In the genomic region with DNA sequence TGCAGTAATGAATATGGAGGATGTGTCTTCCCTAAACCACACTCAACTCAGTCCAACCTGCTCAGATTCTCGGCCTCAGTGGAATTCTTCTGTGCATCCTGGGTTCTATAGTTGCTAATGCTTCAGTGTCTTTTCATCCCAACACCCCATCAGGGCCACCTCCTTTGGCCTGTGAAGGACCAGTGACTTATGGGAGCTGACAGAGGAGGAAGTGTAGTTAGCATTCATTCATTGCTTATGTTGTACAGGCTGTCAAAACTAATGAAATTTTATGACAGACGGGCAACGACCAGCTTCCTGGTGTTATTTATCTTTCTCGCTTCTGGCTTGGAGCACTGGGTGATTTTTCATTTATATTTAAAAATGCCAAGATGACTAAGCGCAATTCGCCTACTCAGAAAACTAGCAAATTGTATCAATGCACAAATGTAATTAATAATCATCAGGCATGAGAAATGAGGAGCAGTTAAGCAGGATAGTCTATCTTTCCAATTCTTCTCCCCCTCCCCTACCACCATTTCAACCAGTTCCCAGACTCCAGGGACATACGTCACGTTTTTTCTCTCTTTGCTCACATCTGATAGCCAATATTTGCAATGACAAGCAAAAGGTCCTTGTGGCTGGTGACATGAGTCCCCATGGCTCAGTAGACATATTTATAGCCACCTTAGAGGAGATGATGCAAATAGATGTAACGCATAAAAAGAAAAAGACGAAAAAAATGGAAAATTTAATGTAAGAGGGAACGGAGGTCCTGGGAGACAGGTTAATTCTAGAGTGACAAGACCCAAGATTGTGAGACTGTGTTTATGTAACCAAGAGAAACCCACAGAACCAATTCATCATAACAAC, we compare ENCODE assay signal across 22 cellular contexts. TPM values are rescaled to one million over a fixed set of nuclear protein-coding genes. Genes with fewer than 3 reads are reported as not detected.
DNase-seq lines count a peak whose midpoint lies in the region; ATAC-seq, FAIRE-seq and TF ChIP-seq lines count a peak whose summit lies in the region.
"Had no signal": no experiment of that assay in that cellular context is flagged by ENCODE, and none has a peak within 500 bp of the region (broad histone marks: within the 10 kb centered on the region; RNA-seq: fewer than 3 reads in every experiment).

No MANE protein-coding gene starts in this region.

- H3K9me3 Mint-ChIP-seq in nephron progenitor cell = peaks cover 16% of the 10 kb centered on the region
- H3K9me3 Mint-ChIP-seq: CD4-positive, alpha-beta T cell had no signal

- peaks cover 2% of the 10 kb centered on the region; the same call in 1 of the 2 replicates for H3K9me3 ChIP-seq in IMR-90 (ENCODE audit: control insufficient read depth, insufficient read depth, low read length)
- no peaks in the 10 kb centered on the region for H3K9me3 ChIP-seq in endothelial cell of umbilical vein (replicated peaks; ENCODE audit: control insufficient read depth, insufficient read depth, low read length)
- H3K9me3 ChIP-seq in vagina = no peaks in the 10 kb centered on the region
- H3K9me3 ChIP-seq: Caco-2, HAP-1 had no signal

- H2AFZ ChIP-seq in IMR-90 (replicated peaks; ENCODE audit: low read length, poor library complexity) = no peak overlapping the region
- H2AFZ ChIP-seq in endothelial cell of umbilical vein (ENCODE audit: low read depth, low read length) = no peak overlapping the region
- H2AFZ ChIP-seq: GM23248 had no signal

- H4K20me1 ChIP-seq in IMR-90 (ENCODE audit: insufficient read depth, low read length) = no peaks in the 10 kb centered on the region
- H4K20me1 ChIP-seq in endothelial cell of umbilical vein (replicated peaks; ENCODE audit: control insufficient read depth, extremely low read depth, insufficient read depth, low read length) = no peaks in the 10 kb centered on the region

- no peak overlapping the region for H4K8ac ChIP-seq in IMR-90 (ENCODE audit: low read depth in 2 of 2, low read length in 2 of 2)

- H3K36me3 Mint-ChIP-seq in nephron progenitor cell (ENCODE audit: low read depth) = peaks cover 18% of the 10 kb centered on the region
- H3K36me3 Mint-ChIP-seq: IgD-negative memory B cell had no signal

- H3K9me1 ChIP-seq in IMR-90 (ENCODE audit: insufficient read depth, low read length) = no peaks in the 10 kb centered on the region
- no peaks in the 10 kb centered on the region for H3K9me1 ChIP-seq in endothelial cell of umbilical vein (replicated peaks; ENCODE audit: control insufficient read depth, extremely low read depth, insufficient read depth, low read length)

- no peak overlapping the region for H3K4me3 Mint-ChIP-seq in nephron progenitor cell
- H3K4me3 Mint-ChIP-seq: CD4-positive, alpha-beta T cell; IgD-negative memory B cell had no signal

- intact Hi-C loops in IMR-90 (cut with micrococcal nuclease) = no loop called here
- intact Hi-C loops in endothelial cell of umbilical vein (cut with micrococcal nuclease) = no loop called here
- intact Hi-C loops in vagina (cut with DNase I) = no loop called here

- no peak for FAIRE-seq in endothelial cell of umbilical vein (lab: Jason Lieb, UNC)
- FAIRE-seq: D721Med, G401.6, GM12891, GM19239, HTR-8/SVneo had no signal

- POLR2A ChIA-PET in IMR-90 (lab: Charles Lee; ENCODE audit: unreplicated experiment) (no interaction called here), endothelial cell of umbilical vein (lab: Charles Lee) (no interaction called here)

- no peak overlapping the region for H3K27ac Mint-ChIP-seq in nephron progenitor cell
- H3K27ac Mint-ChIP-seq: CD4-positive, alpha-beta T cell; IgD-negative memory B cell had no signal

- no peak overlapping the region for H2BK15ac ChIP-seq in IMR-90 (ENCODE audit: low read depth, low read length)

- no peak for TF ChIP-seq RAD21 in IMR-90 (IDR thresholded peaks at IDR 0.05; ENCODE audit: low read length)

- no peaks in the 10 kb centered on the region for H3K27me3 Mint-ChIP-seq in nephron progenitor cell (ENCODE audit: low read depth, poor library complexity)
- H3K27me3 Mint-ChIP-seq: CD4-positive, alpha-beta T cell; IgD-negative memory B cell had no signal

- no peak overlapping the region for H3K14ac ChIP-seq in IMR-90 (replicated peaks; ENCODE audit: low read depth, low read length)

- H3K27ac ChIP-seq in IMR-90 (ENCODE audit: insufficient read depth, low read length) (no peak overlapping the region), endothelial cell of umbilical vein (ENCODE audit: insufficient read depth, low read depth, low read length) (no peak overlapping the region), vagina (no peak overlapping the region)
- H3K27ac ChIP-seq: C4-2B, GM23248 had no signal

- H2BK5ac ChIP-seq in IMR-90 (ENCODE audit: low read depth, low read length, poor library complexity, severe bottlenecking) = no peak overlapping the region

- H3K27me3 ChIP-seq in IMR-90 (ENCODE audit: control insufficient read depth, insufficient read depth, low read length) = peaks cover 3% of the 10 kb centered on the region; the same call in 1 of the 2 replicates
- no peaks in the 10 kb centered on the region for H3K27me3 ChIP-seq in endothelial cell of umbilical vein (ENCODE audit: control insufficient read depth in 2 of 2, insufficient read depth in 2 of 2, low read length in 2 of 2)
- no peaks in the 10 kb centered on the region for H3K27me3 ChIP-seq in vagina

- no peak for DNase-seq in IMR-90
- peak; percentile 40 for DNase-seq in endothelial cell of umbilical vein (ENCODE audit: low read depth, low spot score)
- peak; percentile 42 to 47 for DNase-seq in lung microvascular endothelial cell (ENCODE audit: low read depth in 2 of 2)
- peak; percentile 36 for DNase-seq in retina
- DNase-seq in vagina (ENCODE audit: extremely low spot score in 2 of 2) = no peak
- no peak for DNase-seq in nephron progenitor cell
- DNase-seq: ACHN; Caco-2; CD4-positive, alpha-beta T cell; GM23248 had no signal

- H3K4me2 ChIP-seq in IMR-90 (ENCODE audit: low read depth, low read length) (no peak overlapping the region), endothelial cell of umbilical vein (ENCODE audit: insufficient read depth, low read length) (no peak overlapping the region)

- H2AK9ac ChIP-seq in IMR-90 (replicated peaks; ENCODE audit: low read depth, low read length, poor library complexity) = no peak overlapping the region

- H3K4me1 ChIP-seq in IMR-90 (ENCODE audit: control insufficient read depth, insufficient read depth, low read length) = peaks cover 5% of the 10 kb centered on the region; the same call in 1 of the 2 replicates
- no peaks in the 10 kb centered on the region for H3K4me1 ChIP-seq in endothelial cell of umbilical vein (ENCODE audit: control insufficient read depth, extremely low read depth, insufficient read depth, low read length)
- peaks cover 9% of the 10 kb centered on the region for H3K4me1 ChIP-seq in vagina
- H3K4me1 ChIP-seq: Caco-2, HAP-1 had no signal

- H3K56ac ChIP-seq in IMR-90 (ENCODE audit: extremely low read depth, insufficient read depth, low read length) = no peak overlapping the region

- no peak overlapping the region for H4K91ac ChIP-seq in IMR-90 (ENCODE audit: insufficient read depth, low read depth, low read length)

- no peak overlapping the region for H2AK5ac ChIP-seq in IMR-90 (ENCODE audit: low read depth, low read length)

- no peak overlapping the region for H2BK20ac ChIP-seq in IMR-90 (ENCODE audit: low read depth, low read length)

- H3K4me3 ChIP-seq in IMR-90 (ENCODE audit: insufficient read depth, low read depth, low read length) (no peak overlapping the region), endothelial cell of umbilical vein (replicated peaks in 1 of 3; ENCODE audit: insufficient read depth in 1 of 3, low read depth in 1 of 3, low read length in 3 of 3) (no peak overlapping the region), vagina (no peak overlapping the region)
- H3K4me3 ChIP-seq: GM23248, HAP-1 had no signal

- TF ChIP-seq CTCF in IMR-90 (conservative IDR thresholded peaks at IDR 0.05; ENCODE audit: low read depth, low read length) (no peak), endothelial cell of umbilical vein (IDR thresholded peaks at IDR 0.05; ENCODE audit: extremely low read depth in 1 of 2, insufficient read depth in 1 of 2, low read depth in 1 of 2, low read length in 2 of 2) (no peak), vagina (IDR thresholded peaks at IDR 0.05) (no peak), nephron progenitor cell (IDR thresholded peaks at IDR 0.05) (no peak)

- H3K79me1 ChIP-seq in IMR-90 (ENCODE audit: low read depth in 1 of 2, low read length in 2 of 2) = no peaks in the 10 kb centered on the region

- no peak overlapping the region for H4K5ac ChIP-seq in IMR-90 (ENCODE audit: low read depth, low read length)

- no TSS peak for BruUV-seq in IMR-90 (replicated peaks; lab: Mats Ljungman, UMichigan)
- BruUV-seq in endothelial cell of umbilical vein (replicated peaks; lab: Mats Ljungman, UMichigan) = no TSS peak

- H3K36me3 ChIP-seq in IMR-90 (ENCODE audit: control insufficient read depth, insufficient read depth, low read length) = no peaks in the 10 kb centered on the region
- no peaks in the 10 kb centered on the region for H3K36me3 ChIP-seq in endothelial cell of umbilical vein (ENCODE audit: control insufficient read depth in 2 of 2, extremely low read depth in 1 of 2, insufficient read depth in 2 of 2, low read length in 2 of 2)
- H3K36me3 ChIP-seq in vagina = no peaks in the 10 kb centered on the region
- H3K36me3 ChIP-seq: HAP-1 had no signal

- peaks cover 34% of the 10 kb centered on the region for H3K4me1 Mint-ChIP-seq in nephron progenitor cell
- H3K4me1 Mint-ChIP-seq: IgD-negative memory B cell had no signal

- H2BK120ac ChIP-seq in IMR-90 (ENCODE audit: low read depth, low read length) = no peak overlapping the region

- no peaks in the 10 kb centered on the region for H3K79me2 ChIP-seq in endothelial cell of umbilical vein (ENCODE audit: control insufficient read depth, insufficient read depth, low read length)

- no peak overlapping the region for H3K9ac ChIP-seq in IMR-90 (ENCODE audit: low read depth, low read length)
- no peak overlapping the region for H3K9ac ChIP-seq in endothelial cell of umbilical vein (replicated peaks; ENCODE audit: extremely low read depth, insufficient read depth, low read length)
- H3K9ac ChIP-seq: GM23248 had no signal

- in situ Hi-C loops in IMR-90 (cut with MboI; ENCODE audit: low sequenced_read_pairs) = no loop called here

- no peak overlapping the region for H3K18ac ChIP-seq in IMR-90 (ENCODE audit: low read depth, low read length)

- no peak for TF ChIP-seq POLR2A in IMR-90 (IDR thresholded peaks at IDR 0.05; ENCODE audit: low read depth, low read length)
- no peak for TF ChIP-seq POLR2A in endothelial cell of umbilical vein (IDR thresholded peaks at IDR 0.05; ENCODE audit: low read depth, low read length)
- no peak for TF ChIP-seq POLR2A in vagina (IDR thresholded peaks at IDR 0.05)

- ATAC-seq in IMR-90 (ENCODE audit: low read depth) (no peak), GM19397 (IDR thresholded peaks at IDR 0.05; ENCODE audit: unreplicated experiment) (no peak)

- H3K4ac ChIP-seq in IMR-90 (ENCODE audit: low read depth, low read length) = no peak overlapping the region

- CTCF ChIA-PET in IMR-90 (lab: Yijun Ruan, JAX) = interaction anchor here (0.6 kb wide), 1 partner anchor 388 kb away, joined by 4 read pairs; no protein-coding TSS in a partner anchor
- CTCF ChIA-PET in endothelial cell of umbilical vein (lab: Charles Lee) = no interaction called here

- H3K23ac ChIP-seq in IMR-90 (ENCODE audit: low read depth, low read length) = no peak overlapping the region

- dilution Hi-C loops in IMR-90 (cut with HindIII; ENCODE audit: low sequenced_read_pairs, unreplicated experiment) = no loop called here
- dilution Hi-C loops in endothelial cell of umbilical vein (cut with MboI; ENCODE audit: extremely low pct_ligation_motif_present, low sequenced_read_pairs) = no loop called here

- 100% methylated on average over 3 of the region's 11 CpGs; no CpG with 5 or more reads in 1 of the 2 experiments for WGBS in IMR-90 (ENCODE audit: extremely low coverage in 2 of 2, insufficient read length in 1 of 2), 2 experiments

RNA-seq across cellular contexts. Expression of a gene that starts 11.3 kb away (rescaled TPM):
- total RNA-seq in IMR-90 (2012; rRNA removed) (not detected in 2 replicates), endothelial cell of umbilical vein (not detected in 2 replicates), lung microvascular endothelial cell (not detected in 2 replicates), vagina (not detected)
- polyA plus RNA-seq in IMR-90 (2012; rRNA removed) (not detected in 2 replicates), endothelial cell of umbilical vein (not detected in 2 replicates)
- polyA plus RNA-seq in IMR-90 (2012; cell fraction: cytosol; rRNA removed) = not detected in 2 replicates
- polyA plus RNA-seq in IMR-90 (2012; cell fraction: nucleus; rRNA removed; ENCODE audit: low replicate concordance) = not detected in 2 replicates
- polyA plus RNA-seq in endothelial cell of umbilical vein (2011; cell fraction: cytosol; rRNA removed) = not detected in 2 replicates
- polyA plus RNA-seq in endothelial cell of umbilical vein (2011; cell fraction: nucleus; rRNA removed) = not detected in 2 replicates
- polyA plus RNA-seq in endothelial cell of umbilical vein (2012) = not detected in 2 replicates
- not detected in 2 replicates for polyA minus RNA-seq in endothelial cell of umbilical vein
- not detected for polyA minus RNA-seq in endothelial cell of umbilical vein (2011; cell fraction: cytosol; rRNA and poly(A)+ RNA removed)
- polyA minus RNA-seq in endothelial cell of umbilical vein (2011; cell fraction: nucleus; rRNA and poly(A)+ RNA removed) = not detected in 2 replicates
- total RNA-seq: A172; Caco-2; CD4-positive, alpha-beta T cell; GM23248; H4 had no signal
- polyA plus RNA-seq: BJ, GM23248, IgD-negative memory B cell had no signal

Comparison
In these comparisons a context has a peak if more than half of its experiments do, and no peak if none do; other contexts are left out.
1. DNase-seq: peak in endothelial cell of umbilical vein (single experiment), lung microvascular endothelial cell (2 of 2) and retina (single experiment); none in IMR-90 (single experiment), vagina (0 of 2) and nephron progenitor cell (single experiment).